In genomic region chr21:26946744-26947446, GRCh38 we compare ENCODE assay signal across 21 cellular contexts. TPM values are rescaled to one million over a fixed set of nuclear protein-coding genes. Genes with fewer than 3 reads are reported as not detected.
DNase-seq lines count a peak whose midpoint lies in the region; ATAC-seq and TF ChIP-seq lines count a peak whose summit lies in the region.
"Had no signal": no experiment of that assay in that cellular context is flagged by ENCODE, and none has a peak within 500 bp of the region (broad histone marks: within the 10 kb centered on the region; RNA-seq: fewer than 3 reads in every experiment).

No MANE protein-coding gene starts in this region.

- no peak for TF ChIP-seq CTCF in left ventricle myocardium inferior (IDR thresholded peaks at IDR 0.05; ENCODE audit: borderline replicate concordance)
- no peak for TF ChIP-seq CTCF in colonic mucosa (IDR thresholded peaks at IDR 0.05)
- TF ChIP-seq CTCF in neural progenitor cell (IDR thresholded peaks at IDR 0.05) = no peak

- no peak overlapping the region for H3K4me3 Mint-ChIP-seq in neural progenitor cell
- H3K4me3 Mint-ChIP-seq: activated CD4-positive, alpha-beta T cell treated with anti-CD3 and anti-CD28 coated beads, Interleukin-2, amount 10 ng/mL, durations not matched to agents 24 days and 14 days; CD8-positive, alpha-beta memory T cell had no signal

- H3K9ac ChIP-seq in colonic mucosa (ENCODE audit: low read depth in 2 of 2, low read length in 2 of 2) = no peak overlapping the region
- no peak overlapping the region for H3K9ac ChIP-seq in neural progenitor cell
- H3K9ac ChIP-seq: KMS-11, parathyroid adenoma had no signal

- H3K79me2 ChIP-seq in neural progenitor cell (ENCODE audit: low read depth) = no peaks in the 10 kb centered on the region
- H3K79me2 ChIP-seq: parathyroid adenoma had no signal

- no peaks in the 10 kb centered on the region for H3K36me3 Mint-ChIP-seq in neural progenitor cell
- H3K36me3 Mint-ChIP-seq: CD8-positive, alpha-beta memory T cell had no signal

- H3K4me1 ChIP-seq in left ventricle myocardium inferior (peaks cover 19% of the 10 kb centered on the region), colonic mucosa (no peaks in the 10 kb centered on the region), neural progenitor cell (peaks cover 15% of the 10 kb centered on the region)
- H3K4me1 ChIP-seq: parathyroid adenoma had no signal

- no peak for DNase-seq in left ventricle myocardium inferior
- DNase-seq in cardiac septum (ENCODE audit: low spot score) = no peak
- DNase-seq in colonic mucosa = no peak
- DNase-seq in neural progenitor cell (ENCODE audit: low spot score) = no peak
- no peak for DNase-seq in cerebellar cortex (ENCODE audit: low spot score)
- no peak for DNase-seq in kidney glomerular epithelial cell (lab: John Stamatoyannopoulos, UW)
- no peak for DNase-seq in NCI-H187 treated with DMSO at 0.1 percent for 48 hours (lab: John Stamatoyannopoulos, UW)
- DNase-seq: ACHN; activated CD4-positive, alpha-beta T cell treated with anti-CD3 and anti-CD28 coated beads, Interleukin-2, amount 10 ng/mL, durations not matched to agents 24 days and 14 days; activated CD8-positive, alpha-beta memory T cell treated with anti-CD3 and anti-CD28 coated beads, Interleukin-2, amount 50 U/mL, for 48 hours; CD8-positive, alpha-beta memory T cell; kidney; NCI-H1417 treated with DMSO at 0.1 percent for 48 hours; NCI-H345; NK-92 treated with Interleukin-12 subunit alpha and Interleukin-12 subunit beta, amount 100 ng/mL, for 24 hours; upper lobe of left lung had no signal

- no peaks in the 10 kb centered on the region for H3K9me3 Mint-ChIP-seq in neural progenitor cell
- H3K9me3 Mint-ChIP-seq: activated CD4-positive, alpha-beta T cell treated with anti-CD3 and anti-CD28 coated beads, Interleukin-2, amount 10 ng/mL, durations not matched to agents 24 days and 14 days; CD8-positive, alpha-beta memory T cell had no signal

- peak overlapping the region; percentile 19 for H3K27ac Mint-ChIP-seq in neural progenitor cell
- H3K27ac Mint-ChIP-seq: activated CD4-positive, alpha-beta T cell treated with anti-CD3 and anti-CD28 coated beads, Interleukin-2, amount 10 ng/mL, durations not matched to agents 24 days and 14 days; CD8-positive, alpha-beta memory T cell had no signal

- H3K27me3 Mint-ChIP-seq in neural progenitor cell (ENCODE audit: insufficient read depth, low read depth) = no peaks in the 10 kb centered on the region
- H3K27me3 Mint-ChIP-seq: activated CD4-positive, alpha-beta T cell treated with anti-CD3 and anti-CD28 coated beads, Interleukin-2, amount 10 ng/mL, durations not matched to agents 24 days and 14 days; CD8-positive, alpha-beta memory T cell had no signal

- peaks cover 15% of the 10 kb centered on the region for H3K4me1 Mint-ChIP-seq in neural progenitor cell
- H3K4me1 Mint-ChIP-seq: activated CD4-positive, alpha-beta T cell treated with anti-CD3 and anti-CD28 coated beads, Interleukin-2, amount 10 ng/mL, durations not matched to agents 24 days and 14 days; CD8-positive, alpha-beta memory T cell had no signal

- H3K4me3 ChIP-seq in left ventricle myocardium inferior (no peak overlapping the region), colonic mucosa (no peak overlapping the region), neural progenitor cell (no peak overlapping the region)
- H3K4me3 ChIP-seq: skin epidermis, upper lobe of left lung had no signal

- H3K27me3 ChIP-seq in left ventricle myocardium inferior (ENCODE audit: low read depth) (no peaks in the 10 kb centered on the region), colonic mucosa (no peaks in the 10 kb centered on the region), neural progenitor cell (no peaks in the 10 kb centered on the region)
- H3K27me3 ChIP-seq: upper lobe of left lung had no signal

- H3F3A ChIP-seq in neural progenitor cell (ENCODE audit: low read depth) = no peaks in the 10 kb centered on the region

- no peaks in the 10 kb centered on the region for H4K20me1 ChIP-seq in neural progenitor cell (ENCODE audit: low read depth)

- H2AFZ ChIP-seq in neural progenitor cell (replicated peaks) = peak overlapping the region; percentile 66
- H2AFZ ChIP-seq: parathyroid adenoma had no signal

- intact Hi-C loops in left ventricle myocardium inferior (cut with micrococcal nuclease) = no loop called here
- intact Hi-C loops in cardiac septum (cut with DNase I) = no loop called here
- intact Hi-C loops in colonic mucosa (cut with DNase I) = no loop called here

- H3K27ac ChIP-seq in left ventricle myocardium inferior (replicated peaks) (peak overlapping the region; percentile 25), colonic mucosa (peak overlapping the region; percentile 9), neural progenitor cell (no peak overlapping the region)
- H3K27ac ChIP-seq: epithelial cell of prostate, KMS-11, parathyroid adenoma, upper lobe of left lung had no signal

- no peaks in the 10 kb centered on the region for H3K36me3 ChIP-seq in left ventricle myocardium inferior
- H3K36me3 ChIP-seq in colonic mucosa = no peaks in the 10 kb centered on the region
- no peaks in the 10 kb centered on the region for H3K36me3 ChIP-seq in neural progenitor cell
- H3K36me3 ChIP-seq: upper lobe of left lung had no signal

- ATAC-seq in HG03159 (IDR thresholded peaks at IDR 0.05; ENCODE audit: unreplicated experiment) = no peak

- H3K9me3 ChIP-seq in left ventricle myocardium inferior (replicated peaks) = no peaks in the 10 kb centered on the region
- H3K9me3 ChIP-seq in colonic mucosa = no peaks in the 10 kb centered on the region
- no peaks in the 10 kb centered on the region for H3K9me3 ChIP-seq in neural progenitor cell (ENCODE audit: low read depth)
- H3K9me3 ChIP-seq: upper lobe of left lung had no signal

- H3K4me2 ChIP-seq in neural progenitor cell = no peak overlapping the region
- H3K4me2 ChIP-seq: KMS-11 had no signal

RNA-seq across cellular contexts. Expression of gene ADAMTS5, which starts 20.0 kb away (rescaled TPM):
- 3.0 TPM for total RNA-seq in left ventricle myocardium inferior
- 4.0 TPM for total RNA-seq in cardiac septum
- total RNA-seq in colonic mucosa = 1 to 10 TPM in 1 of 2 donors, under 1 TPM in 1; 0.96 to 1.6 TPM
- total RNA-seq in neural progenitor cell (ENCODE audit: low replicate concordance) = under 0.01 TPM in 1 of 2 replicates, not detected in the other
- total RNA-seq: activated CD4-positive, alpha-beta T cell treated with anti-CD3 and anti-CD28 coated beads, Interleukin-2, amount 10 ng/mL, durations not matched to agents 24 days and 14 days; CD8-positive, alpha-beta memory T cell had no signal
